Comparison of ENCODE assay signal across 31 cellular contexts in the genomic region with DNA sequence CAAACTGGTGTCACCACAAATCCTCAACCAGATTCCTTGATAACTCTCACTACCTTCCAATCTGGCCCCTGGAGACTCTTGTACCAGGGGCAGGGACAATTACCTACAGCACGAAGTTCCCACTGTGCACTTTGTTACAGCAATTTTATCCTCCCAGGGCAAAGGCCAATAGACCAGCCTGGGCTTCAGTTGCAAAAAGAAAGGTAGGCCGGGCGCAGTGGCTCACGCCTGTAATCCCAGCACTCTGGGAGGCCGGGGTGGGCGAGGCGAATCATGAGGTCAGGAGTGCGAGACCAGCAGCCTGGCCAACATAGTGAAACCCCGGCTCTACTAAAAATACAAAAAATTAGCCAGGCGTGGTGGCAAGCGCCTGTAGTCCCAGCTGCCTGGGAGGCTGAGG. TPM values are rescaled to one million over a fixed set of nuclear protein-coding genes. Genes with fewer than 3 reads are reported as not detected.
"Had no signal": no experiment of that assay in that cellular context is flagged by ENCODE, and none has a peak within 500 bp of the region (broad histone marks: within the 10 kb centered on the region; RNA-seq: fewer than 3 reads in every experiment).

No MANE protein-coding gene starts in this region.

- H3K9me3 Mint-ChIP-seq: activated CD4-positive, alpha-beta T cell treated with anti-CD3 and anti-CD28 coated beads, Interleukin-2, amount 10 ng/mL, durations not matched to agents 24 days and 14 days; activated naive CD4-positive, alpha-beta T cell treated with anti-CD3 and anti-CD28 coated beads for 36 hours; activated naive CD4-positive, alpha-beta T cell treated with anti-CD3 and anti-CD28 coated beads, Interleukin-2, amount 50 U/mL, for 72 hours; activated T-helper 2 cell treated with anti-CD3 and anti-CD28 coated beads, Interferon-gamma antibody, Interleukin-2, Interleukin-4, amounts not matched to agents 10 μg/mL and 5 μg/mL and 100 μg/mL, durations not matched to agents 14 hours and 24 hours and 36 hours; T-cell had no signal

- H3K27me3 ChIP-seq: adrenal gland, body of pancreas, breast epithelium, SJSA1 had no signal

- H3K27me3 Mint-ChIP-seq: activated CD4-positive, alpha-beta T cell treated with anti-CD3 and anti-CD28 coated beads, Interleukin-2, amount 10 ng/mL, durations not matched to agents 24 days and 14 days; T-cell had no signal

- H3K4me2 ChIP-seq: KMS-11, SK-N-SH had no signal

- H3K27ac ChIP-seq: adrenal gland, body of pancreas, breast epithelium, KMS-11, SJSA1, WERI-Rb-1 had no signal

- H3K4me3 ChIP-seq: adrenal gland, body of pancreas, breast epithelium, SJSA1 had no signal

- DNase-seq: activated CD4-positive, alpha-beta T cell treated with anti-CD3 and anti-CD28 coated beads, Interleukin-2, amount 10 ng/mL, durations not matched to agents 24 days and 14 days; activated CD4-positive, alpha-beta T cell treated with anti-CD3 and anti-CD28 coated beads, Interleukin-2, amount 50 U/mL, for 48 hours; activated CD8-positive, alpha-beta memory T cell treated with anti-CD3 and anti-CD28 coated beads, Interleukin-2, amount 50 U/mL, for 48 hours; activated gamma-delta T cell treated with Interleukin-2 at 50 U/mL for 16 hours; activated naive CD4-positive, alpha-beta T cell treated with anti-CD3 and anti-CD28 coated beads for 36 hours; adrenal gland; body of pancreas; MM.1S; MV-4-11; NCI-H1092; NCI-H1436 treated with DMSO at 0.1 percent for 48 hours; NCI-H1694 treated with DMSO at 0.1 percent for 48 hours; NCI-H2029; NCI-H345; NCI-H524 treated with DMSO at 0.1 percent for 48 hours; RPMI8226; SHP77 treated with DMSO at 0.1 percent for 48 hours; SK-N-SH; T-cell; T-helper 2 cell; T-helper 9 cell; WERI-Rb-1 had no signal

- H3K27ac Mint-ChIP-seq: activated CD4-positive, alpha-beta T cell treated with anti-CD3 and anti-CD28 coated beads, Interleukin-2, amount 10 ng/mL, durations not matched to agents 24 days and 14 days; activated naive CD4-positive, alpha-beta T cell treated with anti-CD3 and anti-CD28 coated beads for 36 hours; activated T-helper 2 cell treated with anti-CD3 and anti-CD28 coated beads, Interferon-gamma antibody, Interleukin-2, Interleukin-4, amounts not matched to agents 10 μg/mL and 5 μg/mL and 100 μg/mL, durations not matched to agents 14 hours and 24 hours and 36 hours; T-cell had no signal

- H3K36me3 ChIP-seq: breast epithelium had no signal

- H3K4me1 ChIP-seq: breast epithelium, SJSA1 had no signal

- H3K9me3 ChIP-seq: adrenal gland, body of pancreas, breast epithelium, SJSA1, SK-N-SH had no signal

- H3K4me3 Mint-ChIP-seq: activated CD4-positive, alpha-beta T cell treated with anti-CD3 and anti-CD28 coated beads, Interleukin-2, amount 10 ng/mL, durations not matched to agents 24 days and 14 days; activated naive CD4-positive, alpha-beta T cell treated with anti-CD3 and anti-CD28 coated beads for 36 hours; T-cell had no signal

- H3K9ac ChIP-seq: KMS-11, SK-N-SH had no signal

- H3K9me2 ChIP-seq: SK-N-SH had no signal

- ATAC-seq: activated naive CD4-positive, alpha-beta T cell treated with anti-CD3 and anti-CD28 coated beads, Interleukin-2, amount 50 U/mL, for 72 hours; body of pancreas; Panc1; T-cell had no signal

RNA-seq across cellular contexts. Expression of a gene that starts 44.7 kb away (rescaled TPM):
- total RNA-seq: activated CD4-positive, alpha-beta T cell treated with anti-CD3 and anti-CD28 coated beads, Interleukin-2, amount 10 ng/mL, durations not matched to agents 24 days and 14 days; activated naive CD4-positive, alpha-beta T cell treated with anti-CD3 and anti-CD28 coated beads for 36 hours; activated naive CD4-positive, alpha-beta T cell treated with anti-CD3 and anti-CD28 coated beads, Interleukin-2, amount 50 U/mL, for 72 hours; activated T-helper 2 cell treated with anti-CD3 and anti-CD28 coated beads, Interferon-gamma antibody, Interleukin-2, Interleukin-4, amounts not matched to agents 10 μg/mL and 5 μg/mL and 100 μg/mL, durations not matched to agents 14 hours and 24 hours and 36 hours; adrenal gland; astrocyte; body of pancreas; breast epithelium; cardiac septum; LHCN-M2; SJSA1; T-cell had no signal
- polyA plus RNA-seq: adrenal gland, SK-N-SH had no signal
